In the genomic region with DNA sequence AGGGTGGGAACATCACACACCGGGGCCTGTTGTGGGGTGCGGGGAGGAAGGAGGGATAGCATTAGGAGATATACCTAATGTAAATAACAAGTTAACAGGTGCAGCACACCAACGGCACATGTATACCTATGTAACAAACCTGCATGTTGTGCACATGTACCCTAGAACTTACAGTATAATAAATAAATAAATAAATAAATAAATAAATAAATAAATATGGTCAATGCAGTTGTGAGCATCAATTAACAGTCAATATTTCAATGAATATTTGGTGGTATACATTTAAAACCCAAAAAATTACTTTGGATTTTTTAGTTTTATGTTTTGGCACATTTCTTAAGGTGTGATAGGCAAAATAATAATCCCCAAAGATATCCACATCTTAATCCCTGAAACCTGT, we compare ENCODE assay signal across 1 cellular context.
A peak's percentile ranks its signal among the peaks of the same experiment; 100 is the strongest.
TF ChIP-seq lines count a peak whose summit lies in the region.

No MANE protein-coding gene starts in this region.

TF ChIP-seq in HEK293, 187 proteins besides CTCF, POLR2A, EP300 and RAD21 (continued from another document and continues in another):
- TF ChIP-seq IKZF3 (tag by site-specific recombination; IDR thresholded peaks at IDR 0.05) (no peak), ZNF621 (tag by site-specific recombination; IDR thresholded peaks at IDR 0.05) (no peak), ZNF747 (tag by site-specific recombination; IDR thresholded peaks at IDR 0.05) (no peak), ZBTB8A (tag by site-specific recombination; IDR thresholded peaks at IDR 0.05) (peak; percentile 78), ZNF560 (tag by site-specific recombination; IDR thresholded peaks at IDR 0.05; ENCODE audit: borderline replicate concordance) (no peak), ZNF624 (tag by site-specific recombination; IDR thresholded peaks at IDR 0.05) (no peak), ZNF776 (tag by site-specific recombination; IDR thresholded peaks at IDR 0.05; ENCODE audit: borderline replicate concordance) (no peak), ZBTB21 (tag by site-specific recombination; IDR thresholded peaks at IDR 0.05) (no peak), RBAK (tag by site-specific recombination; IDR thresholded peaks at IDR 0.05) (no peak; the same call in 1 of the 2 replicates), ZNF366 (tag by site-specific recombination; conservative IDR thresholded peaks at IDR 0.05) (no peak), ZNF670 (tag by site-specific recombination; IDR thresholded peaks at IDR 0.05; ENCODE audit: low read depth) (no peak), KLF7 (tag by site-specific recombination; IDR thresholded peaks at IDR 0.05; ENCODE audit: borderline replicate concordance) (no peak), GFI1B (tag by site-specific recombination; IDR thresholded peaks at IDR 0.05) (0 out of 2 replicates have a peak, but pooled peaks have one; percentile 49), KLF9 (tag by site-specific recombination; IDR thresholded peaks at IDR 0.05; ENCODE audit: low read depth) (no peak), ZNF548 (tag by site-specific recombination; IDR thresholded peaks at IDR 0.05) (no peak), ZNF777 (tag by site-specific recombination; IDR thresholded peaks at IDR 0.05; ENCODE audit: borderline replicate concordance) (no peak), HOXC10 (CRISPR knock-in tag; IDR thresholded peaks at IDR 0.05) (no peak), ZNF292 (tag by site-specific recombination; IDR thresholded peaks at IDR 0.05; ENCODE audit: borderline replicate concordance, low read depth) (peak; percentile 92; the same call in 1 of the 2 replicates), EGR2 (tag by site-specific recombination; IDR thresholded peaks at IDR 0.05; ENCODE audit: low read depth) (no peak), HOXA7 (CRISPR knock-in tag; IDR thresholded peaks at IDR 0.05; ENCODE audit: borderline replicate concordance) (no peak), ZNF394 (tag by site-specific recombination; IDR thresholded peaks at IDR 0.05; ENCODE audit: borderline replicate concordance) (peak; percentile 95), ZNF138 (tag by site-specific recombination; IDR thresholded peaks at IDR 0.05; ENCODE audit: borderline replicate concordance) (0 out of 2 replicates have a peak, but pooled peaks have one; percentile 70), ZNF175 (tag by site-specific recombination; IDR thresholded peaks at IDR 0.05) (no peak), BCL11A (tag by site-specific recombination; IDR thresholded peaks at IDR 0.05; ENCODE audit: low read depth) (no peak), ZNF514 (tag by site-specific recombination; IDR thresholded peaks at IDR 0.05) (0 out of 2 replicates have a peak, but pooled peaks have one; percentile 22), ZNF132 (tag by site-specific recombination; IDR thresholded peaks at IDR 0.05; ENCODE audit: borderline replicate concordance) (no peak), ZNF354C (tag by site-specific recombination; IDR thresholded peaks at IDR 0.05; ENCODE audit: borderline replicate concordance, low read depth) (peak; percentile 88; the same call in 1 of the 2 replicates), ZNF112 (tag by site-specific recombination; IDR thresholded peaks at IDR 0.05) (no peak), ZNF248 (tag by site-specific recombination; IDR thresholded peaks at IDR 0.05) (no peak), GLI4 (tag by site-specific recombination; IDR thresholded peaks at IDR 0.05) (no peak), ZNF701 (tag by site-specific recombination; IDR thresholded peaks at IDR 0.05) (no peak), ZNF660 (tag by site-specific recombination; IDR thresholded peaks at IDR 0.05) (no peak), ZNF629 (tag by site-specific recombination; IDR thresholded peaks at IDR 0.05) (peak; percentile 56; the same call in 1 of the 2 replicates), ZNF792 (tag by site-specific recombination; IDR thresholded peaks at IDR 0.05) (no peak), FEZF1 (tag by site-specific recombination; IDR thresholded peaks at IDR 0.05) (no peak), ZBTB1 (tag by site-specific recombination; IDR thresholded peaks at IDR 0.05) (0 out of 2 replicates have a peak, but pooled peaks have one; percentile 70)
- TF ChIP-seq, protein P1, sequence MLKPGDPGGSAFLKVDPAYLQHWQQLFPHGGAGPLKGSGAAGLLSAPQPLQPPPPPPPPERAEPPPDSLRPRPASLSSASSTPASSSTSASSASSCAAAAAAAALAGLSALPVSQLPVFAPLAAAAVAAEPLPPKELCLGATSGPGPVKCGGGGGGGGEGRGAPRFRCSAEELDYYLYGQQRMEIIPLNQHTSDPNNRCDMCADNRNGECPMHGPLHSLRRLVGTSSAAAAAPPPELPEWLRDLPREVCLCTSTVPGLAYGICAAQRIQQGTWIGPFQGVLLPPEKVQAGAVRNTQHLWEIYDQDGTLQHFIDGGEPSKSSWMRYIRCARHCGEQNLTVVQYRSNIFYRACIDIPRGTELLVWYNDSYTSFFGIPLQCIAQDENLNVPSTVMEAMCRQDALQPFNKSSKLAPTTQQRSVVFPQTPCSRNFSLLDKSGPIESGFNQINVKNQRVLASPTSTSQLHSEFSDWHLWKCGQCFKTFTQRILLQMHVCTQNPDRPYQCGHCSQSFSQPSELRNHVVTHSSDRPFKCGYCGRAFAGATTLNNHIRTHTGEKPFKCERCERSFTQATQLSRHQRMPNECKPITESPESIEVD (tag by site-specific recombination; IDR thresholded peaks at IDR 0.05), result no peak
- TF ChIP-seq, protein P2, sequence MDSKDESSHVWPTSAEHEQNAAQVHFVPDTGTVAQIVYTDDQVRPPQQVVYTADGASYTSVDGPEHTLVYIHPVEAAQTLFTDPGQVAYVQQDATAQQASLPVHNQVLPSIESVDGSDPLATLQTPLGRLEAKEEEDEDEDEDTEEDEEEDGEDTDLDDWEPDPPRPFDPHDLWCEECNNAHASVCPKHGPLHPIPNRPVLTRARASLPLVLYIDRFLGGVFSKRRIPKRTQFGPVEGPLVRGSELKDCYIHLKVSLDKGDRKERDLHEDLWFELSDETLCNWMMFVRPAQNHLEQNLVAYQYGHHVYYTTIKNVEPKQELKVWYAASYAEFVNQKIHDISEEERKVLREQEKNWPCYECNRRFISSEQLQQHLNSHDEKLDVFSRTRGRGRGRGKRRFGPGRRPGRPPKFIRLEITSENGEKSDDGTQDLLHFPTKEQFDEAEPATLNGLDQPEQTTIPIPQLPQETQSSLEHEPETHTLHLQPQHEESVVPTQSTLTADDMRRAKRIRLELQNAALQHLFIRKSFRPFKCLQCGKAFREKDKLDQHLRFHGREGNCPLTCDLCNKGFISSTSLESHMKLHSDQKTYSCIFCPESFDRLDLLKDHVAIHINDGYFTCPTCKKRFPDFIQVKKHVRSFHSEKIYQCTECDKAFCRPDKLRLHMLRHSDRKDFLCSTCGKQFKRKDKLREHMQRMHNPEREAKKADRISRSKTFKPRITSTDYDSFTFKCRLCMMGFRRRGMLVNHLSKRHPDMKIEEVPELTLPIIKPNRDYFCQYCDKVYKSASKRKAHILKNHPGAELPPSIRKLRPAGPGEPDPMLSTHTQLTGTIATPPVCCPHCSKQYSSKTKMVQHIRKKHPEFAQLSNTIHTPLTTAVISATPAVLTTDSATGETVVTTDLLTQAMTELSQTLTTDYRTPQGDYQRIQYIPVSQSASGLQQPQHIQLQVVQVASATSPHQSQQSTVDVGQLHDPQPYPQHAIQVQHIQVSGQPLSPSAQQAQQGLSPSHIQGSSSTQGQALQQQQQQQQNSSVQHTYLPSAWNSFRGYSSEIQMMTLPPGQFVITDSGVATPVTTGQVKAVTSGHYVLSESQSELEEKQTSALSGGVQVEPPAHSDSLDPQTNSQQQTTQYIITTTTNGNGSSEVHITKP (tag by site-specific recombination; IDR thresholded peaks at IDR 0.05), result no peak
- TF ChIP-seq, protein P3, sequence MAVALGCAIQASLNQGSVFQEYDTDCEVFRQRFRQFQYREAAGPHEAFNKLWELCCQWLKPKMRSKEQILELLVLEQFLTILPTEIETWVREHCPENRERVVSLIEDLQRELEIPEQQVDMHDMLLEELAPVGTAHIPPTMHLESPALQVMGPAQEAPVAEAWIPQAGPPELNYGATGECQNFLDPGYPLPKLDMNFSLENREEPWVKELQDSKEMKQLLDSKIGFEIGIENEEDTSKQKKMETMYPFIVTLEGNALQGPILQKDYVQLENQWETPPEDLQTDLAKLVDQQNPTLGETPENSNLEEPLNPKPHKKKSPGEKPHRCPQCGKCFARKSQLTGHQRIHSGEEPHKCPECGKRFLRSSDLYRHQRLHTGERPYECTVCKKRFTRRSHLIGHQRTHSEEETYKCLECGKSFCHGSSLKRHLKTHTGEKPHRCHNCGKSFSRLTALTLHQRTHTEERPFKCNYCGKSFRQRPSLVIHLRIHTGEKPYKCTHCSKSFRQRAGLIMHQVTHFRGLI (tag by site-specific recombination; IDR thresholded peaks at IDR 0.05), result no peak
- TF ChIP-seq, protein P4, sequence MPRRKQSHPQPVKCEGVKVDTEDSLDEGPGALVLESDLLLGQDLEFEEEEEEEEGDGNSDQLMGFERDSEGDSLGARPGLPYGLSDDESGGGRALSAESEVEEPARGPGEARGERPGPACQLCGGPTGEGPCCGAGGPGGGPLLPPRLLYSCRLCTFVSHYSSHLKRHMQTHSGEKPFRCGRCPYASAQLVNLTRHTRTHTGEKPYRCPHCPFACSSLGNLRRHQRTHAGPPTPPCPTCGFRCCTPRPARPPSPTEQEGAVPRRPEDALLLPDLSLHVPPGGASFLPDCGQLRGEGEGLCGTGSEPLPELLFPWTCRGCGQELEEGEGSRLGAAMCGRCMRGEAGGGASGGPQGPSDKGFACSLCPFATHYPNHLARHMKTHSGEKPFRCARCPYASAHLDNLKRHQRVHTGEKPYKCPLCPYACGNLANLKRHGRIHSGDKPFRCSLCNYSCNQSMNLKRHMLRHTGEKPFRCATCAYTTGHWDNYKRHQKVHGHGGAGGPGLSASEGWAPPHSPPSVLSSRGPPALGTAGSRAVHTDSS (tag by site-specific recombination; IDR thresholded peaks at IDR 0.05), result no peak
- TF ChIP-seq, protein P5, sequence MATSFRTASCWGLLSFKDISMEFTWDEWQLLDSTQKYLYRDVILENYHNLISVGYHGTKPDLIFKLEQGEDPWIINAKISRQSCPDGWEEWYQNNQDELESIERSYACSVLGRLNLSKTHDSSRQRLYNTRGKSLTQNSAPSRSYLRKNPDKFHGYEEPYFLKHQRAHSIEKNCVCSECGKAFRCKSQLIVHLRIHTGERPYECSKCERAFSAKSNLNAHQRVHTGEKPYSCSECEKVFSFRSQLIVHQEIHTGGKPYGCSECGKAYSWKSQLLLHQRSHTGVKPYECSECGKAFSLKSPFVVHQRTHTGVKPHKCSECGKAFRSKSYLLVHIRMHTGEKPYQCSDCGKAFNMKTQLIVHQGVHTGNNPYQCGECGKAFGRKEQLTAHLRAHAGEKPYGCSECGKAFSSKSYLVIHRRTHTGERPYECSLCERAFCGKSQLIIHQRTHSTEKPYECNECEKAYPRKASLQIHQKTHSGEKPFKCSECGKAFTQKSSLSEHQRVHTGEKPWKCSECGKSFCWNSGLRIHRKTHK (tag by site-specific recombination; IDR thresholded peaks at IDR 0.05), result no peak
- TF ChIP-seq, protein P6, sequence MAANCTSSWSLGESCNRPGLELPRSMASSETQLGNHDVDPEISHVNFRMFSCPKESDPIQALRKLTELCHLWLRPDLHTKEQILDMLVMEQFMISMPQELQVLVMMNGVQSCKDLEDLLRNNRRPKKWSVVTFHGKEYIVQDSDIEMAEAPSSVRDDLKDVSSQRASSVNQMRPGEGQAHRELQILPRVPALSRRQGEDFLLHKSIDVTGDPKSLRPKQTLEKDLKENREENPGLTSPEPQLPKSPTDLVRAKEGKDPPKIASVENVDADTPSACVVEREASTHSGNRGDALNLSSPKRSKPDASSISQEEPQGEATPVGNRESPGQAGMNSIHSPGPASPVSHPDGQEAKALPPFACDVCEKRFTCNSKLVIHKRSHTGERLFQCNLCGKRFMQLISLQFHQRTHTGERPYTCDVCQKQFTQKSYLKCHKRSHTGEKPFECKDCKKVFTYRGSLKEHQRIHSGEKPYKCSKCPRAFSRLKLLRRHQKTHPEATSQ (tag by site-specific recombination; IDR thresholded peaks at IDR 0.05), result no peak
- TF ChIP-seq, protein P7, sequence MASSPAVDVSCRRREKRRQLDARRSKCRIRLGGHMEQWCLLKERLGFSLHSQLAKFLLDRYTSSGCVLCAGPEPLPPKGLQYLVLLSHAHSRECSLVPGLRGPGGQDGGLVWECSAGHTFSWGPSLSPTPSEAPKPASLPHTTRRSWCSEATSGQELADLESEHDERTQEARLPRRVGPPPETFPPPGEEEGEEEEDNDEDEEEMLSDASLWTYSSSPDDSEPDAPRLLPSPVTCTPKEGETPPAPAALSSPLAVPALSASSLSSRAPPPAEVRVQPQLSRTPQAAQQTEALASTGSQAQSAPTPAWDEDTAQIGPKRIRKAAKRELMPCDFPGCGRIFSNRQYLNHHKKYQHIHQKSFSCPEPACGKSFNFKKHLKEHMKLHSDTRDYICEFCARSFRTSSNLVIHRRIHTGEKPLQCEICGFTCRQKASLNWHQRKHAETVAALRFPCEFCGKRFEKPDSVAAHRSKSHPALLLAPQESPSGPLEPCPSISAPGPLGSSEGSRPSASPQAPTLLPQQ (tag by site-specific recombination; IDR thresholded peaks at IDR 0.05), result no peak
- TF ChIP-seq, protein P8, sequence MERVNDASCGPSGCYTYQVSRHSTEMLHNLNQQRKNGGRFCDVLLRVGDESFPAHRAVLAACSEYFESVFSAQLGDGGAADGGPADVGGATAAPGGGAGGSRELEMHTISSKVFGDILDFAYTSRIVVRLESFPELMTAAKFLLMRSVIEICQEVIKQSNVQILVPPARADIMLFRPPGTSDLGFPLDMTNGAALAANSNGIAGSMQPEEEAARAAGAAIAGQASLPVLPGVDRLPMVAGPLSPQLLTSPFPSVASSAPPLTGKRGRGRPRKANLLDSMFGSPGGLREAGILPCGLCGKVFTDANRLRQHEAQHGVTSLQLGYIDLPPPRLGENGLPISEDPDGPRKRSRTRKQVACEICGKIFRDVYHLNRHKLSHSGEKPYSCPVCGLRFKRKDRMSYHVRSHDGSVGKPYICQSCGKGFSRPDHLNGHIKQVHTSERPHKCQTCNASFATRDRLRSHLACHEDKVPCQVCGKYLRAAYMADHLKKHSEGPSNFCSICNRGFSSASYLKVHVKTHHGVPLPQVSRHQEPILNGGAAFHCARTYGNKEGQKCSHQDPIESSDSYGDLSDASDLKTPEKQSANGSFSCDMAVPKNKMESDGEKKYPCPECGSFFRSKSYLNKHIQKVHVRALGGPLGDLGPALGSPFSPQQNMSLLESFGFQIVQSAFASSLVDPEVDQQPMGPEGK (tag by site-specific recombination; IDR thresholded peaks at IDR 0.05), result no peak
- TF ChIP-seq, protein P9, sequence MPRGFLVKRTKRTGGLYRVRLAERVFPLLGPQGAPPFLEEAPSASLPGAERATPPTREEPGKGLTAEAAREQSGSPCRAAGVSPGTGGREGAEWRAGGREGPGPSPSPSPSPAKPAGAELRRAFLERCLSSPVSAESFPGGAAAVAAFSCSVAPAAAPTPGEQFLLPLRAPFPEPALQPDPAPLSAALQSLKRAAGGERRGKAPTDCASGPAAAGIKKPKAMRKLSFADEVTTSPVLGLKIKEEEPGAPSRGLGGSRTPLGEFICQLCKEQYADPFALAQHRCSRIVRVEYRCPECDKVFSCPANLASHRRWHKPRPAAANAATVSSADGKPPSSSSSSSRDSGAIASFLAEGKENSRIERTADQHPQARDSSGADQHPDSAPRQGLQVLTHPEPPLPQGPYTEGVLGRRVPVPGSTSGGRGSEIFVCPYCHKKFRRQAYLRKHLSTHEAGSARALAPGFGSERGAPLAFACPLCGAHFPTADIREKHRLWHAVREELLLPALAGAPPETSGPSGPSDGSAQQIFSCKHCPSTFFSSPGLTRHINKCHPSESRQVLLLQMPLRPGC (tag by site-specific recombination; IDR thresholded peaks at IDR 0.05), result no peak
